In genomic region chr15:63439536-63440264, GRCh38 we compare ENCODE assay signal across 16 cellular contexts. TPM values are rescaled to one million over a fixed set of nuclear protein-coding genes. Genes with fewer than 3 reads are reported as not detected.
DNase-seq lines count a peak whose midpoint lies in the region; ATAC-seq, FAIRE-seq and TF ChIP-seq lines count a peak whose summit lies in the region.
"Had no signal": no experiment of that assay in that cellular context is flagged by ENCODE, and none has a peak within 500 bp of the region (broad histone marks: within the 10 kb centered on the region; RNA-seq: fewer than 3 reads in every experiment).

No MANE protein-coding gene starts in this region.

- no peak for TF ChIP-seq CTCF in CD8-positive, alpha-beta T cell (IDR thresholded peaks at IDR 0.05)

- POLR2A ChIA-PET in CD8-positive, alpha-beta T cell (lab: Charles Lee): no interaction called here

- FAIRE-seq in H54 (lab: Jason Lieb, UNC): no peak
- FAIRE-seq: GM12878 had no signal

- no peak for DNase-seq in CD8-positive, alpha-beta T cell
- DNase-seq in H54 (ENCODE audit: insufficient read length, low spot score) (peak; percentile 25), SHP77 treated with DMSO at 0.1 percent for 48 hours (lab: John Stamatoyannopoulos, UW) (peak; percentile 50), kidney tubule cell (ENCODE audit: low spot score) (peak; percentile 79), NCI-H2107 (lab: John Stamatoyannopoulos, UW) (no peak), cerebellar nuclear complex (lab: John Stamatoyannopoulos, UW) (no peak)
- DNase-seq: activated B cell treated with CpG ODN at 0.5 μM for 24 hours, activated gamma-delta T cell treated with Interleukin-2 at 50 U/mL for 16 hours, DMS 273 treated with DMSO at 0.1 percent for 48 hours, NCI-H524, right lobe of liver had no signal

- H3K27ac ChIP-seq in CD8-positive, alpha-beta T cell (ENCODE audit: low read depth, low read length): no peak overlapping the region
- H3K27ac ChIP-seq: right lobe of liver, SJCRH30, suprapubic skin had no signal

- H3K27me3 ChIP-seq in CD8-positive, alpha-beta T cell (ENCODE audit: insufficient read depth, low read length): no peaks in the 10 kb centered on the region
- H3K27me3 ChIP-seq: right lobe of liver, SJCRH30, suprapubic skin had no signal

- no peaks in the 10 kb centered on the region for H3K36me3 ChIP-seq in CD8-positive, alpha-beta T cell (ENCODE audit: insufficient read depth, low read length)
- H3K36me3 ChIP-seq: right lobe of liver, SJCRH30, suprapubic skin had no signal

- ATAC-seq in CD8-positive, alpha-beta T cell: no peak
- ATAC-seq in GM18505 (IDR thresholded peaks at IDR 0.05; ENCODE audit: unreplicated experiment): no peak
- ATAC-seq: GM12878, HCT116, right lobe of liver had no signal

- no peak overlapping the region for H3K4me3 ChIP-seq in CD8-positive, alpha-beta T cell (ENCODE audit: low read depth, low read length)
- H3K4me3 ChIP-seq: GM12878, right lobe of liver, SJCRH30, suprapubic skin had no signal

- H3K9me3 Mint-ChIP-seq in CD8-positive, alpha-beta T cell: no peaks in the 10 kb centered on the region
- H3K9me3 Mint-ChIP-seq: activated B cell treated with CpG ODN at 0.5 μM for 24 hours had no signal

- no peaks in the 10 kb centered on the region for H3K9me3 ChIP-seq in CD8-positive, alpha-beta T cell (ENCODE audit: low read length)
- H3K9me3 ChIP-seq: right lobe of liver, SJCRH30, suprapubic skin had no signal

- peak overlapping the region; percentile 37 for H3K27ac Mint-ChIP-seq in CD8-positive, alpha-beta T cell
- H3K27ac Mint-ChIP-seq: activated B cell treated with CpG ODN at 0.5 μM for 24 hours had no signal

- no peak for TF ChIP-seq POLR2A in H54 (IDR thresholded peaks at IDR 0.05; ENCODE audit: low read depth, low read length)
- TF ChIP-seq POLR2A in GM18505 (IDR thresholded peaks at IDR 0.05; ENCODE audit: borderline replicate concordance, extremely low read depth, insufficient read depth, insufficient read length): no peak

- H3K27me3 Mint-ChIP-seq in CD8-positive, alpha-beta T cell (ENCODE audit: low read depth): no peaks in the 10 kb centered on the region

- CTCF ChIA-PET in CD8-positive, alpha-beta T cell (lab: Charles Lee): interaction anchor here (1.2 to 1.3 kb wide), 2 partner anchors 27 to 91 kb away, joined by 3 to 5 read pairs; no protein-coding TSS in a partner anchor

- peaks cover 23% of the 10 kb centered on the region for H3K4me1 ChIP-seq in CD8-positive, alpha-beta T cell (ENCODE audit: insufficient read depth, low read length)

- intact Hi-C loops in CD8-positive, alpha-beta T cell (cut with DNase I, micrococcal nuclease): no loop called here

- H3K36me3 Mint-ChIP-seq in CD8-positive, alpha-beta T cell: no peaks in the 10 kb centered on the region

- peaks cover 46% of the 10 kb centered on the region for H3K4me1 Mint-ChIP-seq in CD8-positive, alpha-beta T cell (ENCODE audit: low read depth)

- no peak overlapping the region for H3K4me3 Mint-ChIP-seq in CD8-positive, alpha-beta T cell
- H3K4me3 Mint-ChIP-seq: activated B cell treated with CpG ODN at 0.5 μM for 24 hours had no signal

RNA-seq across cellular contexts. Expression of gene CA12, which starts 58.1 kb away (rescaled TPM):
- total RNA-seq in CD8-positive, alpha-beta T cell: not detected
- total RNA-seq: activated B cell treated with CpG ODN at 0.5 μM for 24 hours had no signal

Comparison
In these comparisons a context has a peak if more than half of its experiments do, and no peak if none do; other contexts are left out.
1. DNase-seq: peak in H54 (single experiment), SHP77 treated with DMSO at 0.1 percent for 48 hours (single experiment) and kidney tubule cell (single experiment); none in CD8-positive, alpha-beta T cell (0 of 7), NCI-H2107 (single experiment) and cerebellar nuclear complex (0 of 2).